In the genomic region with DNA sequence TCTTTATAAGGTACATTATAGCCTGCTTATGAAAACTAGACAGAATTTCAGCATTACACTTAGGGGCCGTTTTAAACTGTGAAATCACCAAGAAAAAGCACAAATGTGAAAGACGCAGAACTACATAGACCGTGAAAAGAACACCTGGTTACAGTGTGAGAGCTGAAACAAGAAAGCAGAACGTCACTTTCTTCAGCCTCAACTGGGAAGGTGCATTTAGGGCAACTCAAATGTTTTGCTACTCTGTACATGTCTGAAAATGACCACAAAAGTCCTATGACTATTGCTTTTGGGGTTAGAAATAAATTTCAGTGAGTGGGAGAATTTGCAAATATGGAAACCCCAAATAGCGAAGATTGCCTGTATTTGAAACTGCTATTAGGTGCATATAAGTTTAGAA, we compare ENCODE assay signal across 23 cellular contexts.
DNase-seq lines count a peak whose midpoint lies in the region; ATAC-seq, FAIRE-seq and TF ChIP-seq lines count a peak whose summit lies in the region.
"Had no signal": no experiment of that assay in that cellular context is flagged by ENCODE, and none has a peak within 500 bp of the region (broad histone marks: within the 10 kb centered on the region; RNA-seq: fewer than 3 reads in every experiment).

No MANE protein-coding gene starts in this region.

- BruUV-seq in PC-9 (replicated peaks; lab: Mats Ljungman, UMichigan): no TSS peak

- no peak for TF ChIP-seq CTCF in PC-9 (conservative IDR thresholded peaks at IDR 0.05)
- TF ChIP-seq CTCF in pancreas (IDR thresholded peaks at IDR 0.05): no peak

- no peak overlapping the region for H3K4me2 ChIP-seq in PC-9

- FAIRE-seq in pancreas (lab: Jason Lieb, UNC): no peak
- FAIRE-seq: GM12891 had no signal

- peak overlapping the region; percentile 9; the same call in 1 of the 2 replicates for H2AFZ ChIP-seq in PC-9

- H3K9me2 ChIP-seq in PC-9 (ENCODE audit: insufficient read depth): no peaks in the 10 kb centered on the region

- H3K4me3 ChIP-seq in PC-9 (no peak overlapping the region), pancreas (no peak overlapping the region)
- H3K4me3 ChIP-seq: dorsolateral prefrontal cortex, mucosa of descending colon, tibial artery had no signal

- no peaks in the 10 kb centered on the region for H3K9me3 ChIP-seq in PC-9 (ENCODE audit: insufficient read depth, low read depth)
- H3K9me3 ChIP-seq in pancreas: no peaks in the 10 kb centered on the region
- H3K9me3 ChIP-seq: mucosa of descending colon, tibial artery had no signal

- no peaks in the 10 kb centered on the region for H3K4me1 Mint-ChIP-seq in activated T-cell treated with anti-CD3 and anti-CD28 coated beads, Interleukin-2, amount 50 U/mL, for 24 hours (ENCODE audit: low read depth)
- H3K4me1 Mint-ChIP-seq: stimulated activated naive B cell treated with anti-CD40 and anti-IgM and Interleukin-4, amounts not matched to agents 10 μg/mL and 1 μg/mL and 100 μg/mL, for 72 hours had no signal

- no peak overlapping the region for H3K27ac Mint-ChIP-seq in activated T-cell treated with anti-CD3 and anti-CD28 coated beads, Interleukin-2, amount 50 U/mL, for 24 hours
- H3K27ac Mint-ChIP-seq: activated T-helper 2 cell treated with anti-CD3 and anti-CD28 coated beads, Interferon-gamma antibody, Interleukin-2, Interleukin-4, amounts not matched to agents 10 μg/mL and 5 μg/mL and 100 μg/mL, durations not matched to agents 14 hours and 24 hours and 36 hours; stimulated activated naive B cell treated with anti-CD40 and anti-IgM and Interleukin-4, amounts not matched to agents 10 μg/mL and 1 μg/mL and 100 μg/mL, for 72 hours; T-helper 1 cell treated with Interleukin-12 subunit alpha and Interleukin-12 subunit beta and Interleukin-4 antibody, amounts not matched to agents 30 μg/mL and 1 μg/mL, for 36 hours had no signal

- POLR2A ChIA-PET in PC-9 (lab: Charles Lee; ENCODE audit: unreplicated experiment): no interaction called here

- H3K27ac ChIP-seq in PC-9 (no peak overlapping the region), pancreas (no peak overlapping the region)
- H3K27ac ChIP-seq: dorsolateral prefrontal cortex, tibial artery had no signal

- H3F3A ChIP-seq in PC-9 (ENCODE audit: insufficient read depth, low read depth): no peaks in the 10 kb centered on the region

- H3K4me1 ChIP-seq in PC-9 (replicated peaks; ENCODE audit: insufficient read depth) (no peaks in the 10 kb centered on the region), pancreas (peaks cover 0 to 4% (median 0%) of the 10 kb centered on the region in 3 donors)
- H3K4me1 ChIP-seq: tibial artery had no signal

- CTCF ChIA-PET in PC-9 (lab: Charles Lee): no interaction called here

- WGBS in pancreas, 2 donors: 54 to 65% methylated on average over 5 of the region's 5 CpGs

- no peaks in the 10 kb centered on the region for H3K36me3 Mint-ChIP-seq in activated T-cell treated with anti-CD3 and anti-CD28 coated beads, Interleukin-2, amount 50 U/mL, for 24 hours (ENCODE audit: low read depth)
- H3K36me3 Mint-ChIP-seq: stimulated activated naive B cell treated with anti-CD40 and anti-IgM and Interleukin-4, amounts not matched to agents 10 μg/mL and 1 μg/mL and 100 μg/mL, for 72 hours had no signal

- no peaks in the 10 kb centered on the region for H3K9me3 Mint-ChIP-seq in activated T-cell treated with anti-CD3 and anti-CD28 coated beads, Interleukin-2, amount 50 U/mL, for 24 hours
- H3K9me3 Mint-ChIP-seq: activated T-helper 2 cell treated with anti-CD3 and anti-CD28 coated beads, Interferon-gamma antibody, Interleukin-2, Interleukin-4, amounts not matched to agents 10 μg/mL and 5 μg/mL and 100 μg/mL, durations not matched to agents 14 hours and 24 hours and 36 hours; T-helper 1 cell treated with Interleukin-12 subunit alpha and Interleukin-12 subunit beta and Interleukin-4 antibody, amounts not matched to agents 30 μg/mL and 1 μg/mL, for 36 hours had no signal

- no peak overlapping the region for H3K4me3 Mint-ChIP-seq in activated T-cell treated with anti-CD3 and anti-CD28 coated beads, Interleukin-2, amount 50 U/mL, for 24 hours
- H3K4me3 Mint-ChIP-seq: stimulated activated naive B cell treated with anti-CD40 and anti-IgM and Interleukin-4, amounts not matched to agents 10 μg/mL and 1 μg/mL and 100 μg/mL, for 72 hours; T-helper 1 cell treated with Interleukin-12 subunit alpha and Interleukin-12 subunit beta and Interleukin-4 antibody, amounts not matched to agents 30 μg/mL and 1 μg/mL, for 36 hours had no signal

- no peaks in the 10 kb centered on the region for H4K20me1 ChIP-seq in PC-9 (ENCODE audit: insufficient read depth)

- no peaks in the 10 kb centered on the region for H3K79me2 ChIP-seq in PC-9 (ENCODE audit: low read depth)

- ATAC-seq in GM19043 (IDR thresholded peaks at IDR 0.05; ENCODE audit: low read depth, unreplicated experiment): peak; percentile 51
- ATAC-seq in GM21528 (IDR thresholded peaks at IDR 0.05; ENCODE audit: low FRiP score, unreplicated experiment): peak; percentile 53
- peak; percentile 86 for ATAC-seq in HG03095 (IDR thresholded peaks at IDR 0.05; ENCODE audit: unreplicated experiment)
- ATAC-seq in pancreas: no peak
- ATAC-seq: left ventricle myocardium superior; mucosa of descending colon; stimulated activated naive B cell treated with anti-CD40 and anti-IgM and Interleukin-4, amounts not matched to agents 10 μg/mL and 1 μg/mL and 100 μg/mL, for 72 hours had no signal

- H3K27me3 ChIP-seq in PC-9 (ENCODE audit: insufficient read depth, low read depth): no peaks in the 10 kb centered on the region
- H3K27me3 ChIP-seq in pancreas: no peaks in the 10 kb centered on the region
- H3K27me3 ChIP-seq: dorsolateral prefrontal cortex, tibial artery had no signal

- no peak for DNase-seq in PC-9
- DNase-seq in H4 (ENCODE audit: low spot score): no peak
- no peak for DNase-seq in pancreas
- no peak for DNase-seq in activated T-cell treated with anti-CD3 and anti-CD28 coated beads, Interleukin-2, amount 50 U/mL, for 24 hours
- DNase-seq: AML-193; COR-L47; dorsolateral prefrontal cortex; erythroblast; left ventricle myocardium superior; mucosa of descending colon; NCI-H146; NCI-H345; NK-92 treated with Interleukin-12 subunit alpha and Interleukin-12 subunit beta, amount 100 ng/mL, for 24 hours; SHP77; stimulated activated CD4-positive, alpha-beta T cell treated with anti-CD3 and anti-CD28 coated beads, Interleukin-12 subunit alpha, Interleukin-12 subunit beta, amount 100 ng/mL, for 4 hours; stimulated activated naive B cell treated with anti-CD40 and anti-IgM and Interleukin-4, amounts not matched to agents 10 μg/mL and 1 μg/mL and 100 μg/mL, for 72 hours; tibial artery had no signal

- intact Hi-C loops in PC-9 (cut with micrococcal nuclease; ENCODE audit: unreplicated experiment) (no loop called here), pancreas (cut with DNase I) (no loop called here)

- H3K36me3 ChIP-seq in PC-9 (ENCODE audit: low read depth): no peaks in the 10 kb centered on the region
- no peaks in the 10 kb centered on the region for H3K36me3 ChIP-seq in pancreas
- H3K36me3 ChIP-seq: tibial artery had no signal

- no peaks in the 10 kb centered on the region for H3K27me3 Mint-ChIP-seq in activated T-cell treated with anti-CD3 and anti-CD28 coated beads, Interleukin-2, amount 50 U/mL, for 24 hours

Comparison
In these comparisons a context has a peak if more than half of its experiments do, and no peak if none do; other contexts are left out.
1. ATAC-seq: peak in GM19043 (single experiment), GM21528 (single experiment) and HG03095 (single experiment); none in pancreas (0 of 4).